Comparison of ENCODE assay signal across 8 cellular contexts in the genomic region with DNA sequence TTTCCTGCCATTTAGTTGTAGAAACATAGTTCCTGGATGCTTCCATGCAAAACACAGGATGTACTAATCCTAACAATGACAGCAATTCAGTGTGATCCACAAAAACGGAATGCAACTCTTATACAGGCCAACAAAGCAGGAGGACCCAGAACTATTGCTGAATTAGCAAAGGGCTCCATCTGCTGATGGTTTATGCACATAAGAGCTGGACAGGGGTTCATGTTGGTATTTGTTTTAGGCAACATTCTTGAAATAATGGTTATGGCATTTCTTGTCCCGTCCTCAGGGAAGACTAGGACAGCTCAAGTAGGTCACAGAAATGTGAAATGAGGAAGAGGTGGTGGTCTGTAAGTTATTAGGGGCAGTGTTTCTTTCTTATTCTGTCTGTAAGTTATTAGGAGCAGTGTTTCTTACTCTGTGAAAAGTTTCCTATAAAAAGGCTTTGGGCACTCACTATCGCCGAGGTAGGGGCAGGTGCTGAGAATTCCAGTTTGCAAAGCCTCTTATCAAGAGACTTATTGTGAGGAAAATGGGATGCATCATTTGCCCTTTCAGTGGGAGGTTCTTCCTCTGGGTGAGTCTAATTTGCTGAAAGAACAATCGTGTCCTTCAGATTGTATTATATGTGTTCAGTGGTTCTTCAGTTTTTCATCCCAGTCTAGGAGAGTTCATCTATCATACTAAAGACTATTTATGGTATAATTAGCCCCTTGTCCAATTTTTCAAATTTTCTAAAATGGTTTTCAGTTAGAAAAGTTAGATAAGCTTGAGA.
DNase-seq lines count a peak whose midpoint lies in the region; ATAC-seq and TF ChIP-seq lines count a peak whose summit lies in the region.

No MANE protein-coding gene starts in this region.

- H3K4me1 Mint-ChIP-seq in IgD-negative memory B cell, result peaks cover 0 to 3% (median 0%) of the 10 kb centered on the region in 3 donors
- H3K4me1 Mint-ChIP-seq in effector memory CD8-positive, alpha-beta T cell (ENCODE audit: low read depth in 2 of 2), result peaks cover 1 to 4% of the 10 kb centered on the region in 2 donors

- no TSS peak for BruUV-seq in Panc1 (replicated peaks; lab: Mats Ljungman, UMichigan)

- ATAC-seq in GM19023 (IDR thresholded peaks at IDR 0.05; ENCODE audit: unreplicated experiment), result peak; percentile 67
- peak; percentile 90 for ATAC-seq in Panc1
- no peak for ATAC-seq in effector memory CD8-positive, alpha-beta T cell (replicated peaks)
- ATAC-seq in HG02970 (IDR thresholded peaks at IDR 0.05; ENCODE audit: low FRiP score, unreplicated experiment), result no peak

- H3K27ac Mint-ChIP-seq in IgD-negative memory B cell, result no peak overlapping the region
- no peak overlapping the region for H3K27ac Mint-ChIP-seq in effector memory CD8-positive, alpha-beta T cell

- intact Hi-C loops in Panc1 (cut with micrococcal nuclease; ENCODE audit: unreplicated experiment), result loop anchor here (5.0 kb wide), 2 partner anchors 236 to 356 kb away; no protein-coding TSS in a partner anchor

- peak; percentile 74 for TF ChIP-seq CTCF in Panc1 (IDR thresholded peaks at IDR 0.05)

- H3K4me3 Mint-ChIP-seq in IgD-negative memory B cell, result peak overlapping the region in 3 of 4 donors; percentile 65 to 82 (median 68)
- H3K4me3 Mint-ChIP-seq in effector memory CD8-positive, alpha-beta T cell, result peak overlapping the region; percentile 43 to 55

- POLR2A ChIA-PET in Panc1 (lab: Charles Lee), result no interaction called here

- CTCF ChIA-PET in Panc1 (lab: Charles Lee), result interaction anchor here (0.5 kb wide), 1 partner anchor 76 kb away, joined by 3 read pairs; no protein-coding TSS in a partner anchor

- H3K9me3 ChIP-seq in Panc1 (ENCODE audit: control insufficient read depth, insufficient read depth, low read depth, low read length), result no peaks in the 10 kb centered on the region

- no peak overlapping the region for H3K4me3 ChIP-seq in Panc1 (ENCODE audit: low read depth in 2 of 2, low read length in 2 of 2)

- DNase-seq in D341Med (ENCODE audit: low spot score) (peak; percentile 58), Panc1 (ENCODE audit: low read depth, low spot score) (peak; percentile 12), mucosa of gallbladder (ENCODE audit: low spot score) (peak; percentile 36), NOMO-1 treated with dmso at 0.1 percent for 144 hours (lab: John Stamatoyannopoulos, UW; ENCODE audit: unreplicated experiment) (no peak)
- DNase-seq in effector memory CD8-positive, alpha-beta T cell, result no peak

- H3K27me3 Mint-ChIP-seq in IgD-negative memory B cell, result peaks cover 18% of the 10 kb centered on the region
- H3K27me3 Mint-ChIP-seq in effector memory CD8-positive, alpha-beta T cell, result peaks cover 43 to 50% of the 10 kb centered on the region in 2 donors

- H3K27me3 ChIP-seq in Panc1 (ENCODE audit: control insufficient read depth, insufficient read depth, low read length), result peaks cover 15% of the 10 kb centered on the region

- no peaks in the 10 kb centered on the region for H3K9me3 Mint-ChIP-seq in IgD-negative memory B cell
- H3K9me3 Mint-ChIP-seq in effector memory CD8-positive, alpha-beta T cell, result no peaks in the 10 kb centered on the region

- H3K4me1 ChIP-seq in Panc1 (ENCODE audit: control insufficient read depth, insufficient read depth, low read length), result no peaks in the 10 kb centered on the region

- in situ Hi-C loops in Panc1 (cut with HindIII; ENCODE audit: low pct_unique_long_range_greater_than_20kb, low sequenced_read_pairs), result no loop called here

- no peaks in the 10 kb centered on the region for H3K36me3 ChIP-seq in Panc1 (ENCODE audit: control insufficient read depth, insufficient read depth, low read length)

- H3K36me3 Mint-ChIP-seq in IgD-negative memory B cell, result no peaks in the 10 kb centered on the region
- no peaks in the 10 kb centered on the region for H3K36me3 Mint-ChIP-seq in effector memory CD8-positive, alpha-beta T cell (ENCODE audit: insufficient read depth)

- H3K27ac ChIP-seq in Panc1 (ENCODE audit: low read length), result no peak overlapping the region

Comparison
In these comparisons a context has a peak if more than half of its experiments do, and no peak if none do; other contexts are left out.
1. DNase-seq: peak in D341Med (single experiment), Panc1 (single experiment) and mucosa of gallbladder (single experiment); none in effector memory CD8-positive, alpha-beta T cell (0 of 3) and NOMO-1 treated with dmso at 0.1 percent for 144 hours (single experiment).
2. ATAC-seq: peak in GM19023 (single experiment) and Panc1 (single experiment); none in effector memory CD8-positive, alpha-beta T cell (single experiment) and HG02970 (single experiment).